Comparison of ENCODE assay signal across 8 cellular contexts in genomic region chr18:50218432-50219197, GRCh38. TPM values are rescaled to one million over a fixed set of nuclear protein-coding genes. Genes with fewer than 3 reads are reported as not detected.
DNase-seq lines count a peak whose midpoint lies in the region; ATAC-seq, FAIRE-seq and TF ChIP-seq lines count a peak whose summit lies in the region.

No MANE protein-coding gene starts in this region.

- no peak overlapping the region for H3K4me3 ChIP-seq in tibial nerve

- H3K27me3 ChIP-seq in tibial nerve, result no peaks in the 10 kb centered on the region

- H3K36me3 Mint-ChIP-seq in activated T-helper 17 cell treated with anti-CD3 and anti-CD28 coated beads, Interleukin-2, amount 50 U/mL, for 72 hours (ENCODE audit: low read depth), result no peaks in the 10 kb centered on the region

- H3K27me3 Mint-ChIP-seq in activated T-helper 17 cell treated with anti-CD3 and anti-CD28 coated beads, Interleukin-2, amount 50 U/mL, for 72 hours, result peaks cover 31% of the 10 kb centered on the region

- H3K27ac ChIP-seq in tibial nerve, result no peak overlapping the region

- TF ChIP-seq POLR2A in tibial nerve (IDR thresholded peaks at IDR 0.05), result no peak

- no peaks in the 10 kb centered on the region for H3K36me3 ChIP-seq in tibial nerve

- no peaks in the 10 kb centered on the region for H3K4me1 ChIP-seq in tibial nerve

- no peak for FAIRE-seq in D721Med (lab: Jason Lieb, UNC)

- ATAC-seq in GM19463 (IDR thresholded peaks at IDR 0.05; ENCODE audit: unreplicated experiment) (peak; percentile 50), left colon (peak; percentile 76)
- peak; percentile 60 for ATAC-seq in activated T-helper 17 cell treated with anti-CD3 and anti-CD28 coated beads, Interleukin-2, amount 50 U/mL, for 72 hours (replicated peaks)

- no peak for TF ChIP-seq EP300 in tibial nerve (IDR thresholded peaks at IDR 0.05)

- TF ChIP-seq CTCF in D721Med (IDR thresholded peaks at IDR 0.05; ENCODE audit: insufficient read depth, missing control alignments) (peak; percentile 28), tibial nerve (IDR thresholded peaks at IDR 0.05) (peak in 1 of 5 experiments; percentile 14)

- WGBS in tibial nerve, 2 donors, result 59 to 61% methylated on average over 7 of the region's 7 CpGs

- H3K27ac Mint-ChIP-seq in activated T-helper 17 cell treated with anti-CD3 and anti-CD28 coated beads, Interleukin-2, amount 50 U/mL, for 72 hours, result no peak overlapping the region

- no peak overlapping the region for H3K4me3 Mint-ChIP-seq in activated T-helper 17 cell treated with anti-CD3 and anti-CD28 coated beads, Interleukin-2, amount 50 U/mL, for 72 hours

- intact Hi-C loops in left colon (cut with DNase I, micrococcal nuclease), result loop anchor here in 1 of 2 donors (5.0 kb wide), 1 partner anchor 139 kb away; no protein-coding TSS in a partner anchor

- DNase-seq in D721Med (ENCODE audit: insufficient read length, low spot score) (no peak), NCI-H1092 treated with DMSO at 0.1 percent for 48 hours (lab: John Stamatoyannopoulos, UW) (peak; percentile 55), left colon (peak in 1 of 2 donors; percentile 56), tibial nerve (ENCODE audit: low spot score in 2 of 2) (no peak), NCI-H226 (no peak), HCEC 1CT (no peak)

- peaks cover 3% of the 10 kb centered on the region for H3K9me3 Mint-ChIP-seq in activated T-helper 17 cell treated with anti-CD3 and anti-CD28 coated beads, Interleukin-2, amount 50 U/mL, for 72 hours

- H3K4me1 Mint-ChIP-seq in activated T-helper 17 cell treated with anti-CD3 and anti-CD28 coated beads, Interleukin-2, amount 50 U/mL, for 72 hours, result no peaks in the 10 kb centered on the region

- peaks cover 0 to 26% (median 0%) of the 10 kb centered on the region in 4 donors for H3K9me3 ChIP-seq in tibial nerve

RNA-seq across cellular contexts. Expression of gene MYO5B, which starts 23.7 kb away (rescaled TPM):
- under 1 TPM in 1 of 2 donors, not detected in 1; 0.29 TPM for total RNA-seq in activated T-helper 17 cell treated with anti-CD3 and anti-CD28 coated beads, Interleukin-2, amount 50 U/mL, for 72 hours
- total RNA-seq in left colon, result 100 to 1,000 TPM; 128 to 139 TPM
- 10 to 100 TPM in 2 of 4 donors, 1 to 10 TPM in 2; 6.3 to 35.2 (median 10.2) TPM for total RNA-seq in tibial nerve

RNA-seq across cellular contexts. Expression of gene CFAP53, which starts 47.7 kb away (rescaled TPM):
- 1 to 10 TPM in 1 of 2 donors, under 1 TPM in 1; 0.61 to 3.0 TPM for total RNA-seq in activated T-helper 17 cell treated with anti-CD3 and anti-CD28 coated beads, Interleukin-2, amount 50 U/mL, for 72 hours
- total RNA-seq in left colon (under 1 TPM; 0.24 to 0.28 TPM), tibial nerve (1 to 10 TPM; 1.5 to 1.7 (median 1.6) TPM)

Comparison
In these comparisons a context has a peak if more than half of its experiments do, and no peak if none do; other contexts are left out.
1. RNA of gene MYO5B, which starts 23.7 kb away (total RNA-seq): 128 to 139 TPM in left colon and 6.3 to 35.2 TPM in tibial nerve; 0.29 TPM in activated T-helper 17 cell treated with anti-CD3 and anti-CD28 coated beads, Interleukin-2, amount 50 U/mL, for 72 hours; every median in the first group is over 4 times any median in the second.
2. Peak in every context shown above with its lines, with median percentiles within 50 percentile points of each other: ATAC-seq.